ENCODE assay signal across 23 cellular contexts in the genomic region with DNA sequence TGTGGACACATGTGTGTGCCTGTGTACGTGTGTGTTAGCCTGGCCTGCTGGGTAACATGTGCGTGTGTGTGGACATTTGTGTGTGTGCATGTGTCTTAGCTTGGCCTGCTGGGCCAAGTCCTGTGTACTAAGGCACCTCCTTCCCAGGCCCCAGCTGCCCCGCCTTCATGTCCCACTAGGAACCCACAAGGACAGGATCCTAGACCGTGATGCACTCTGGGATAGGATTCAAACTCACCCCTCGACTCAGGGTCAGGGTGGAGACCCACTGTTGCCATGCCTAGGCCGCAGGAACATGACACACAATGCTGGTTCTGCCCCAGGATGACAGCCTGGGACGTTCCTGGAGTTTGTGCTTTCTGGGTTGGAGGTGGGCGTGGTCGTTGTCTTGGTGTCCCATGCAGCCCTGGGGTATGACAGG.
"Had no signal": no experiment of that assay in that cellular context is flagged by ENCODE, and none has a peak within 500 bp of the region (broad histone marks: within the 10 kb centered on the region; RNA-seq: fewer than 3 reads in every experiment).

No MANE protein-coding gene starts in this region.

- H3K9me3 ChIP-seq: left lung, neutrophil, ovary, prostate gland, testis had no signal

- H3K4me1 Mint-ChIP-seq: activated CD4-positive, alpha-beta T cell treated with anti-CD3 and anti-CD28 coated beads, Interleukin-2, amount 10 ng/mL, durations not matched to agents 7 days and 5 days; activated naive CD4-positive, alpha-beta T cell treated with anti-CD3 and anti-CD28 coated beads, Interleukin-2, amount 10 ng/mL, durations not matched to agents 7 days and 5 days; T-cell had no signal

- H3K4me3 Mint-ChIP-seq: activated CD4-positive, alpha-beta T cell treated with anti-CD3 and anti-CD28 coated beads, Interleukin-2, amount 10 ng/mL, durations not matched to agents 7 days and 5 days; activated naive CD4-positive, alpha-beta T cell treated with anti-CD3 and anti-CD28 coated beads, Interleukin-2, amount 10 ng/mL, durations not matched to agents 7 days and 5 days; activated T-cell treated with anti-CD3 and anti-CD28 coated beads, Interleukin-2, amount 50 U/mL, for 72 hours; dendritic cell treated with granulocyte-macrophage colony-stimulating factor and Interleukin-4, amounts not matched to agents 40 ng/mL and 50 ng/mL, for 4 days; natural killer cell treated with Interleukin-12 subunit alpha and Interleukin-12 subunit beta and Interleukin-15 and Interleukin-18, amount 100 ng/mL, for 72 hours; T-cell; T-helper 2 cell treated with Interferon-gamma antibody and Interleukin-4, amounts not matched to agents 5 μg/mL and 100 μg/mL, for 36 hours; type B pancreatic cell had no signal

- H3K36me3 ChIP-seq: cardiac muscle cell, left lung, neutrophil, ovary, prostate gland, WERI-Rb-1 had no signal

- H3K27ac Mint-ChIP-seq: activated CD4-positive, alpha-beta T cell treated with anti-CD3 and anti-CD28 coated beads, Interleukin-2, amount 10 ng/mL, durations not matched to agents 7 days and 5 days; activated naive CD4-positive, alpha-beta T cell treated with anti-CD3 and anti-CD28 coated beads, Interleukin-2, amount 10 ng/mL, durations not matched to agents 7 days and 5 days; activated T-cell treated with anti-CD3 and anti-CD28 coated beads, Interleukin-2, amount 50 U/mL, for 72 hours; dendritic cell treated with granulocyte-macrophage colony-stimulating factor and Interleukin-4, amounts not matched to agents 40 ng/mL and 50 ng/mL, for 4 days; natural killer cell treated with Interleukin-12 subunit alpha and Interleukin-12 subunit beta and Interleukin-15 and Interleukin-18, amount 100 ng/mL, for 72 hours; T-cell; T-helper 2 cell treated with Interferon-gamma antibody and Interleukin-4, amounts not matched to agents 5 μg/mL and 100 μg/mL, for 36 hours; type B pancreatic cell had no signal

- DNase-seq: activated CD4-positive, alpha-beta T cell treated with anti-CD3 and anti-CD28 coated beads, Interleukin-2, amount 10 ng/mL, durations not matched to agents 7 days and 5 days; activated CD4-positive, CD25-positive, alpha-beta regulatory T cell treated with anti-CD3 and anti-CD28 coated beads, Interleukin-2, amount 50 U/mL, for 72 hours; activated effector memory CD4-positive, alpha-beta T cell treated with Interleukin-2 at 50 U/mL for 16 hours; activated naive CD4-positive, alpha-beta T cell treated with anti-CD3 and anti-CD28 coated beads, Interleukin-2, amount 10 ng/mL, durations not matched to agents 7 days and 5 days; activated T-cell treated with anti-CD3 and anti-CD28 coated beads, Interleukin-2, amount 50 U/mL, for 72 hours; amygdala; effector CD4-positive, alpha-beta T cell; erythroblast; foreskin fibroblast; stimulated activated CD4-positive, alpha-beta T cell treated with anti-CD3 and anti-CD28 coated beads, Interleukin-12 subunit alpha, Interleukin-12 subunit beta, amount 100 ng/mL, for 4 hours; stimulated activated CD4-positive, alpha-beta T cell treated with anti-CD3 and anti-CD28 coated beads, Interleukin-4, amount 100 ng/mL, for 4 hours; T-cell; testis; WERI-Rb-1 had no signal

- H3K36me3 Mint-ChIP-seq: activated naive CD4-positive, alpha-beta T cell treated with anti-CD3 and anti-CD28 coated beads, Interleukin-2, amount 10 ng/mL, durations not matched to agents 7 days and 5 days; natural killer cell treated with Interleukin-12 subunit alpha and Interleukin-12 subunit beta and Interleukin-15 and Interleukin-18, amount 100 ng/mL, for 72 hours; T-cell; type B pancreatic cell had no signal

- H3K27me3 ChIP-seq: cardiac muscle cell, left lung, ovary, testis had no signal

- H3K4me3 ChIP-seq: cardiac muscle cell, left lung, ovary, prostate gland, testis had no signal

- H3K27ac ChIP-seq: cardiac muscle cell, neutrophil, ovary, prostate gland, testis, WERI-Rb-1 had no signal

- H3K27me3 Mint-ChIP-seq: type B pancreatic cell had no signal

- H3K9me3 Mint-ChIP-seq: activated CD4-positive, alpha-beta T cell treated with anti-CD3 and anti-CD28 coated beads, Interleukin-2, amount 10 ng/mL, durations not matched to agents 7 days and 5 days; activated naive CD4-positive, alpha-beta T cell treated with anti-CD3 and anti-CD28 coated beads, Interleukin-2, amount 10 ng/mL, durations not matched to agents 7 days and 5 days; activated T-cell treated with anti-CD3 and anti-CD28 coated beads, Interleukin-2, amount 50 U/mL, for 72 hours; dendritic cell treated with granulocyte-macrophage colony-stimulating factor and Interleukin-4, amounts not matched to agents 40 ng/mL and 50 ng/mL, for 4 days; natural killer cell treated with Interleukin-12 subunit alpha and Interleukin-12 subunit beta and Interleukin-15 and Interleukin-18, amount 100 ng/mL, for 72 hours; T-cell; T-helper 2 cell treated with Interferon-gamma antibody and Interleukin-4, amounts not matched to agents 5 μg/mL and 100 μg/mL, for 36 hours; type B pancreatic cell had no signal

- ATAC-seq: activated T-cell treated with anti-CD3 and anti-CD28 coated beads, Interleukin-2, amount 50 U/mL, for 72 hours; T-cell had no signal
